18 cellular contexts compared by ENCODE assay signal in the genomic region with DNA sequence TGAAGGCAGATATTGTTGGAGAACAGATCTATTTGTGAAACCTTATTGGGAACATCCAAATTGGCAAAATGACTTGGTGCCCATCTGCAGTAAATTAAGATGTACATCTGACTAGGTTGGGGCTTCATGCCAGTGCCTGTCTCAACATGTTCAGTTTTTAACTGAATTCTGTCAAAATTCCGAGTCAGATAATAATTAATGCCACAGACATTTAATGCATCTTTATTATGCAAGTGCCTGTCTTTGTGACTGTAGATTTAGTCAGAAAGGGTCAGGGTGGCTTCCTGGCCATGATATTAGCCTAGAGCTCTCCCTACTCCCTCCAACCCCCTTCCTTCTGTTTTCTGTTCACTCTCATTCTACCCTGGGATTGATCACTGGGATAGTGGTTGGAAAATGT.
DNase-seq lines count a peak whose midpoint lies in the region; ATAC-seq, FAIRE-seq and TF ChIP-seq lines count a peak whose summit lies in the region.
"Had no signal": no experiment of that assay in that cellular context is flagged by ENCODE, and none has a peak within 500 bp of the region (broad histone marks: within the 10 kb centered on the region; RNA-seq: fewer than 3 reads in every experiment).

No MANE protein-coding gene starts in this region.

- H3K9me1 ChIP-seq in keratinocyte (ENCODE audit: control insufficient read depth, extremely low read depth, insufficient read depth, low read length): no peaks in the 10 kb centered on the region

- no peak overlapping the region for H3K4me3 ChIP-seq in RWPE2 (ENCODE audit: severe bottlenecking)
- H3K4me3 ChIP-seq in epithelial cell of esophagus (ENCODE audit: low read length): no peak overlapping the region
- H3K4me3 ChIP-seq in keratinocyte (ENCODE audit: control insufficient read depth in 2 of 3, extremely low read depth in 1 of 3, insufficient read depth in 2 of 3, low read depth in 1 of 3, low read length in 3 of 3): peak overlapping the region in 2 of 3 experiments; percentile 5 to 23
- H3K4me3 ChIP-seq in Karpas-422 (ENCODE audit: low read length): no peak overlapping the region
- H3K4me3 ChIP-seq: BLaER1 treated with 17β-estradiol and CSF1 and Interleukin-3, amounts not matched to agents 10 nM and 100 nM had no signal

- DNase-seq in NCI-H2171 treated with DMSO at 0.1 percent for 48 hours (lab: John Stamatoyannopoulos, UW): peak; percentile 78
- DNase-seq in NCI-H2171 (lab: John Stamatoyannopoulos, UW): no peak
- DNase-seq in RWPE2 (ENCODE audit: low spot score): no peak
- DNase-seq in epithelial cell of esophagus (ENCODE audit: low read depth): peak; percentile 69
- DNase-seq in keratinocyte (ENCODE audit: low read depth, low spot score): no peak
- DNase-seq in Karpas-422: no peak
- no peak for DNase-seq in GM10248 (ENCODE audit: extremely low spot score)
- DNase-seq: 8988T, EL, H9, IMR-90, Kasumi-1, NCI-H1417, NCI-H2029, NCI-H510A treated with DMSO at 0.1 percent for 48 hours, Right ventricle myocardium superior had no signal

- H3K27ac ChIP-seq in RWPE2 (ENCODE audit: poor library complexity, severe bottlenecking) (peak overlapping the region; percentile 53), keratinocyte (ENCODE audit: control insufficient read depth, insufficient read depth, low read length) (peak overlapping the region; percentile 48), Karpas-422 (ENCODE audit: low read length) (no peak overlapping the region)
- H3K27ac ChIP-seq: BLaER1 treated with 17β-estradiol and CSF1 and Interleukin-3, amounts not matched to agents 10 nM and 100 nM had no signal

- peak overlapping the region; percentile 55 for H3K4me2 ChIP-seq in keratinocyte (ENCODE audit: control insufficient read depth, extremely low read depth, insufficient read depth, low read depth, low read length)
- no peak overlapping the region for H3K4me2 ChIP-seq in Karpas-422 (ENCODE audit: low read depth, low read length, poor library complexity, severe bottlenecking)

- H3K79me2 ChIP-seq in keratinocyte (ENCODE audit: control insufficient read depth, insufficient read depth, low read length) (no peaks in the 10 kb centered on the region), Karpas-422 (ENCODE audit: low read length) (no peaks in the 10 kb centered on the region)

- H3K36me3 ChIP-seq in RWPE2 (ENCODE audit: low read depth) (no peaks in the 10 kb centered on the region), keratinocyte (ENCODE audit: control insufficient read depth in 2 of 2, extremely low read depth in 1 of 2, insufficient read depth in 2 of 2, low read length in 2 of 2) (no peaks in the 10 kb centered on the region), Karpas-422 (ENCODE audit: insufficient read depth, low read length) (no peaks in the 10 kb centered on the region)
- H3K36me3 ChIP-seq: BLaER1 treated with 17β-estradiol and CSF1 and Interleukin-3, amounts not matched to agents 10 nM and 100 nM had no signal

- FAIRE-seq in keratinocyte (lab: Jason Lieb, UNC): peak; percentile 75

- H4K20me1 ChIP-seq in keratinocyte (ENCODE audit: control insufficient read depth, extremely low read depth, insufficient read depth, low read length) (no peaks in the 10 kb centered on the region), Karpas-422 (ENCODE audit: insufficient read depth, low read depth, low read length) (no peaks in the 10 kb centered on the region)
- H4K20me1 ChIP-seq: BLaER1 treated with 17β-estradiol and CSF1 and Interleukin-3, amounts not matched to agents 10 nM and 100 nM had no signal

- CTCF ChIA-PET in GM10248 (lab: Yijun Ruan, JAX): no interaction called here

- H3K9me3 ChIP-seq in RWPE2 (ENCODE audit: severe bottlenecking) (no peaks in the 10 kb centered on the region), keratinocyte (ENCODE audit: control insufficient read depth, low read depth, low read length) (no peaks in the 10 kb centered on the region), Karpas-422 (ENCODE audit: low read length) (no peaks in the 10 kb centered on the region)
- H3K9me3 ChIP-seq: BLaER1 treated with 17β-estradiol and CSF1 and Interleukin-3, amounts not matched to agents 10 nM and 100 nM had no signal

- peaks cover 15% of the 10 kb centered on the region for H3K4me1 ChIP-seq in RWPE2 (ENCODE audit: insufficient read depth, poor library complexity, severe bottlenecking)
- peaks cover 13% of the 10 kb centered on the region for H3K4me1 ChIP-seq in keratinocyte (ENCODE audit: control insufficient read depth, extremely low read depth, insufficient read depth, low read length)
- H3K4me1 ChIP-seq in Karpas-422 (ENCODE audit: low read length): no peaks in the 10 kb centered on the region

- H3K9me2 ChIP-seq in Karpas-422 (replicated peaks; ENCODE audit: insufficient read depth, low read length): no peaks in the 10 kb centered on the region

- peak; percentile 83 for ATAC-seq in RWPE2 (ENCODE audit: low read depth)
- ATAC-seq in HG03520 (IDR thresholded peaks at IDR 0.05; ENCODE audit: unreplicated experiment): no peak

- no peaks in the 10 kb centered on the region for H3K27me3 ChIP-seq in RWPE2 (ENCODE audit: insufficient read depth, poor library complexity, severe bottlenecking)
- H3K27me3 ChIP-seq in keratinocyte (ENCODE audit: control insufficient read depth, extremely low read depth, insufficient read depth, low read length): no peaks in the 10 kb centered on the region
- no peaks in the 10 kb centered on the region; the same call in 1 of the 2 replicates for H3K27me3 ChIP-seq in Karpas-422 (ENCODE audit: low read length)
- H3K27me3 ChIP-seq: BLaER1 treated with 17β-estradiol and CSF1 and Interleukin-3, amounts not matched to agents 10 nM and 100 nM had no signal

- H2AFZ ChIP-seq in keratinocyte (ENCODE audit: control insufficient read depth, low read length): peak overlapping the region; percentile 76
- no peak overlapping the region for H2AFZ ChIP-seq in Karpas-422 (ENCODE audit: low read length)

- POLR2A ChIA-PET in GM10248 (lab: Yijun Ruan, JAX): no interaction called here

- TF ChIP-seq CTCF in RWPE2 (IDR thresholded peaks at IDR 0.05; ENCODE audit: poor library complexity, severe bottlenecking): no peak
- TF ChIP-seq CTCF in epithelial cell of esophagus (IDR thresholded peaks at IDR 0.05; ENCODE audit: insufficient read depth, low read depth, low read length, missing control alignments): no peak
- no peak for TF ChIP-seq CTCF in keratinocyte (optimal IDR thresholded peaks at IDR 0.05 in 1 of 3, IDR thresholded peaks at IDR 0.05 in 1 of 3, conservative IDR thresholded peaks at IDR 0.05 in 1 of 3; ENCODE audit: extremely low read depth in 1 of 3, insufficient read depth in 2 of 3, low read length in 3 of 3)
- TF ChIP-seq CTCF in GM10248 (IDR thresholded peaks at IDR 0.05; ENCODE audit: control extremely low read depth, extremely low read depth, low read depth, missing control alignments): no peak

- dilution Hi-C loops in keratinocyte (cut with MboI; ENCODE audit: extremely low pct_ligation_motif_present, low sequenced_read_pairs): no loop called here

- H3K9ac ChIP-seq in keratinocyte (ENCODE audit: control insufficient read depth, extremely low read depth, insufficient read depth, low read length) (no peak overlapping the region), Karpas-422 (ENCODE audit: low read length) (no peak overlapping the region)
- H3K9ac ChIP-seq: BLaER1 treated with 17β-estradiol and CSF1 and Interleukin-3, amounts not matched to agents 10 nM and 100 nM had no signal

Comparison
In these comparisons a context has a peak if more than half of its experiments do, and no peak if none do; other contexts are left out.
1. DNase-seq: peak in NCI-H2171 treated with DMSO at 0.1 percent for 48 hours (single experiment) and epithelial cell of esophagus (single experiment); none in NCI-H2171 (single experiment), RWPE2 (single experiment), keratinocyte (single experiment), Karpas-422 (single experiment) and GM10248 (single experiment).
2. H3K4me3 ChIP-seq: peak in keratinocyte (2 of 3); none in RWPE2 (single experiment), epithelial cell of esophagus (single experiment) and Karpas-422 (single experiment).